In genomic region chr10:72263613-72264241, GRCh38 we compare ENCODE assay signal across 1 cellular context.
TF ChIP-seq lines count a peak whose summit lies in the region.

No MANE protein-coding gene starts in this region.

TF ChIP-seq in K562, 482 proteins besides CTCF, POLR2A, EP300 and RAD21 (continued from another document):
- TF ChIP-seq FOXP4 (CRISPR knock-in tag; IDR thresholded peaks at IDR 0.05; ENCODE audit: borderline replicate concordance) = no peak
- no peak for TF ChIP-seq UBTF (IDR thresholded peaks at IDR 0.05; ENCODE audit: borderline replicate concordance in 1 of 2, low read depth in 2 of 2, low read length in 2 of 2)
- TF ChIP-seq ELF1 (tag; IDR thresholded peaks at IDR 0.05) = no peak
- TF ChIP-seq ZNF274 (IDR thresholded peaks at IDR 0.05; ENCODE audit: borderline replicate concordance, low read depth, low read length) = no peak
- no peak for TF ChIP-seq MCM2 (IDR thresholded peaks at IDR 0.05; ENCODE audit: low read depth)
- TF ChIP-seq ZNF778 (CRISPR knock-in tag; IDR thresholded peaks at IDR 0.05) = no peak
- no peak for TF ChIP-seq SOX6 (IDR thresholded peaks at IDR 0.05)
- TF ChIP-seq ZNF668 (CRISPR knock-in tag; IDR thresholded peaks at IDR 0.05) = no peak
- peak; percentile 18; the same call in 1 of the 2 replicates for TF ChIP-seq ZNF592 (IDR thresholded peaks at IDR 0.05)
- no peak for TF ChIP-seq ETV1 (tag; conservative IDR thresholded peaks at IDR 0.05; ENCODE audit: low read depth)
- no peak for TF ChIP-seq POLR2AphosphoS2 (IDR thresholded peaks at IDR 0.05; ENCODE audit: low read length)
- no peak for TF ChIP-seq FOS (IDR thresholded peaks at IDR 0.05; ENCODE audit: extremely low read depth, insufficient read length)
- TF ChIP-seq CREB5 (CRISPR knock-in tag; IDR thresholded peaks at IDR 0.05) = no peak
- TF ChIP-seq CEBPG (CRISPR knock-in tag; IDR thresholded peaks at IDR 0.05) = no peak
- peak in 1 of 2 experiments; percentile 54; a peak in 1 of 4 replicates for TF ChIP-seq CEBPG (tag; conservative IDR thresholded peaks at IDR 0.05 in 1 of 2, IDR thresholded peaks at IDR 0.05 in 1 of 2)
- peak; percentile 93 for TF ChIP-seq NFIC (IDR thresholded peaks at IDR 0.05)
- no peak for TF ChIP-seq SMC3 (conservative IDR thresholded peaks at IDR 0.05; ENCODE audit: insufficient read depth, low read depth, low read length)
- TF ChIP-seq DNMT1 (IDR thresholded peaks at IDR 0.05) = no peak
- TF ChIP-seq CHD7 (IDR thresholded peaks at IDR 0.05; ENCODE audit: low read depth, low read length) = no peak
- peak; percentile 15; the same call in 1 of the 2 replicates for TF ChIP-seq DMBX1 (CRISPR knock-in tag; IDR thresholded peaks at IDR 0.05; ENCODE audit: borderline replicate concordance)
- TF ChIP-seq HDAC2 (IDR thresholded peaks at IDR 0.05) = no peak
- no peak for TF ChIP-seq TARDBP (IDR thresholded peaks at IDR 0.05)
- no peak for TF ChIP-seq CBFB (CRISPR knock-in tag; IDR thresholded peaks at IDR 0.05)
- no peak for TF ChIP-seq BRD9 (IDR thresholded peaks at IDR 0.05; ENCODE audit: low read depth, partially characterized antibody)
- no peak for TF ChIP-seq HINFP (tag; conservative IDR thresholded peaks at IDR 0.05; ENCODE audit: low read depth)
- TF ChIP-seq SAFB2 (IDR thresholded peaks at IDR 0.05; ENCODE audit: borderline replicate concordance, low read depth, low read length, severe bottlenecking) = no peak
- TF ChIP-seq VEZF1 (CRISPR knock-in tag; IDR thresholded peaks at IDR 0.05) = peak; percentile 19; the same call in 1 of the 2 replicates
